In genomic region chr16:68082596-68083238, GRCh38 we compare ENCODE assay signal across 9 cellular contexts. TPM values are rescaled to one million over a fixed set of nuclear protein-coding genes. Genes with fewer than 3 reads are reported as not detected.
A peak's percentile ranks its signal among the peaks of the same experiment; 100 is the strongest.
DNase-seq lines count a peak whose midpoint lies in the region; ATAC-seq, FAIRE-seq and TF ChIP-seq lines count a peak whose summit lies in the region.
"Had no signal": no experiment of that assay in that cellular context is flagged by ENCODE, and none has a peak within 500 bp of the region (broad histone marks: within the 10 kb centered on the region; RNA-seq: fewer than 3 reads in every experiment).

No MANE protein-coding gene starts in this region.

- in situ Hi-C loops in ACHN (cut with HindIII; ENCODE audit: low pct_ligation_motif_present, low pct_unique_long_range_greater_than_20kb, low sequenced_read_pairs) = loop anchor here (25.0 kb wide), 1 partner anchor 255 kb away; no protein-coding TSS in a partner anchor
- in situ Hi-C loops in HAP-1 (cut with MboI; ENCODE audit: low sequenced_read_pairs) = no loop called here

- no peak for TF ChIP-seq RAD21 in H1 (IDR thresholded peaks at IDR 0.05 in 1 of 2, conservative IDR thresholded peaks at IDR 0.05 in 1 of 2; ENCODE audit: low read depth in 2 of 2, low read length in 2 of 2)

- H3K14ac ChIP-seq in H1 (ENCODE audit: insufficient read length) = no peak overlapping the region

- no peak for TF ChIP-seq CTCF in RWPE1 (conservative IDR thresholded peaks at IDR 0.05; ENCODE audit: low read depth)
- no peak for TF ChIP-seq CTCF in H1 (IDR thresholded peaks at IDR 0.05; ENCODE audit: control extremely low read depth in 1 of 3, insufficient read depth in 1 of 3, low read depth in 1 of 3, low read length in 3 of 3)

- H3K9ac ChIP-seq in H1 (replicated peaks in 1 of 4; ENCODE audit: extremely low read depth in 1 of 4, low read depth in 3 of 4, low read length in 3 of 4) (no peak overlapping the region), skeletal muscle tissue (ENCODE audit: low read depth in 1 of 3, low read length in 3 of 3) (peak overlapping the region in 1 of 3 donors; percentile 28)

- H2AFZ ChIP-seq in H1 (ENCODE audit: low read length) = no peak overlapping the region

- peaks cover 0 to 21% of the 10 kb centered on the region in 2 experiments; a peak in 2 of 4 replicates for H3K79me2 ChIP-seq in H1 (ENCODE audit: control insufficient read depth in 1 of 2, insufficient read depth in 2 of 2, low read length in 2 of 2)

- H2BK20ac ChIP-seq in H1 (ENCODE audit: low read length) = no peak overlapping the region

- DNase-seq in CD4-positive, alpha-beta memory T cell = no peak
- DNase-seq in RWPE1 (ENCODE audit: low spot score) = no peak
- DNase-seq in H1 (ENCODE audit: low read depth in 1 of 2, low spot score in 2 of 2) = peak in 1 of 2 experiments; percentile 37
- no peak for DNase-seq in ACHN
- no peak for DNase-seq in HAP-1 (ENCODE audit: low spot score in 2 of 2)

- H2BK12ac ChIP-seq in H1 (ENCODE audit: low read depth, low read length) = no peak overlapping the region

- H3K4me2 ChIP-seq in H1 (ENCODE audit: insufficient read depth in 1 of 2, low read depth in 2 of 2, low read length in 2 of 2) = no peak overlapping the region; a peak in 1 of 4 replicates

- peaks cover 59 to 83% (median 70%) of the 10 kb centered on the region in 4 donors for H3K4me1 Mint-ChIP-seq in CD4-positive, alpha-beta memory T cell

- H4K8ac ChIP-seq in H1 (ENCODE audit: extremely low read depth, insufficient read depth, low read length) = no peak overlapping the region

- peak overlapping the region in 5 of 8 donors; percentile 36 to 97 (median 64) for H3K4me3 Mint-ChIP-seq in CD4-positive, alpha-beta memory T cell

- H3K4ac ChIP-seq in H1 (replicated peaks; ENCODE audit: insufficient read length, low read depth, low read length) = no peak overlapping the region

- no peaks in the 10 kb centered on the region for H3K27me3 Mint-ChIP-seq in CD4-positive, alpha-beta memory T cell

- TF ChIP-seq EP300 in H1 (IDR thresholded peaks at IDR 0.05; ENCODE audit: borderline replicate concordance in 1 of 2, low read depth in 2 of 2, low read length in 2 of 2) = no peak

- H3K27me3 ChIP-seq in CD4-positive, alpha-beta memory T cell (ENCODE audit: insufficient read depth, low read length) = no peaks in the 10 kb centered on the region
- H3K27me3 ChIP-seq in H1 (replicated peaks in 1 of 4; ENCODE audit: control insufficient read depth in 3 of 4, extremely low read depth in 1 of 4, insufficient read depth in 3 of 4, low read length in 3 of 4) (no peaks in the 10 kb centered on the region), skeletal muscle tissue (ENCODE audit: control insufficient read depth in 3 of 3, insufficient read depth in 3 of 3, low read length in 3 of 3) (no peaks in the 10 kb centered on the region), HAP-1 (ENCODE audit: low read depth) (no peaks in the 10 kb centered on the region)

- H3K23me2 ChIP-seq in H1 (ENCODE audit: low read depth, low read length) = peaks cover 10% of the 10 kb centered on the region

- peaks cover 5 to 23% of the 10 kb centered on the region in 2 donors for H3K36me3 Mint-ChIP-seq in CD4-positive, alpha-beta memory T cell

- no peak overlapping the region for H3K18ac ChIP-seq in H1 (ENCODE audit: extremely low read depth, low read length)

- H4K20me1 ChIP-seq in H1 (replicated peaks in 1 of 2; ENCODE audit: control insufficient read depth in 1 of 2, insufficient read depth in 2 of 2, low read length in 2 of 2) = peaks cover under 1 to 3% of the 10 kb centered on the region in 2 experiments

- H4K91ac ChIP-seq in H1 (replicated peaks; ENCODE audit: insufficient read length, low read length) = no peak overlapping the region

- intact Hi-C loops in CD4-positive, alpha-beta memory T cell (cut with micrococcal nuclease) = no loop called here

- H3K56ac ChIP-seq in H1 (replicated peaks; ENCODE audit: insufficient read length, low read depth, low read length) = no peak overlapping the region

- peak overlapping the region; percentile 67 to 95 (median 89) for H3K27ac Mint-ChIP-seq in CD4-positive, alpha-beta memory T cell

- peaks cover 4% of the 10 kb centered on the region; the same call in 1 of the 2 replicates for H3K79me1 ChIP-seq in H1 (ENCODE audit: low read depth, low read length)

- ATAC-seq in GM21360 (IDR thresholded peaks at IDR 0.05; ENCODE audit: unreplicated experiment) (no peak), GM18907 (IDR thresholded peaks at IDR 0.05; ENCODE audit: unreplicated experiment) (no peak)

- H3K23ac ChIP-seq in H1 (ENCODE audit: insufficient read length) = no peak overlapping the region

- CTCF ChIA-PET in CD4-positive, alpha-beta memory T cell (lab: Charles Lee; ENCODE audit: partially characterized antibody) = interaction anchor here (1.5 to 6.3 kb wide), 5 partner anchors 10 to 147 kb away, joined by 3 to 83 read pairs (median 17); no protein-coding TSS in a partner anchor
- CTCF ChIA-PET in RWPE1 (lab: Yijun Ruan, JAX) (interaction anchor here (0.7 kb wide), 1 partner anchor 9 kb away, joined by 3 read pairs; no protein-coding TSS in a partner anchor), H1 (lab: Charles Lee; ENCODE audit: partially characterized antibody) (interaction anchor here (0.6 to 4.1 kb wide), 12 partner anchors 9 to 229 kb away, joined by 3 to 32 read pairs (median 4); no protein-coding TSS in a partner anchor)

- no peak overlapping the region for H2BK5ac ChIP-seq in H1 (ENCODE audit: low read depth, low read length)

- no peaks in the 10 kb centered on the region for H3K9me3 Mint-ChIP-seq in CD4-positive, alpha-beta memory T cell

- 94% methylated on average over 2 of the region's 2 CpGs; no CpG with 5 or more reads in 1 of the 2 experiments for WGBS in H1 (ENCODE audit: extremely low coverage in 1 of 2, insufficient coverage in 1 of 2, insufficient read length in 1 of 2, insufficient replicate concordance in 2 of 2, low coverage in 1 of 2, low lambda C conversion rate in 2 of 2, missing lambda C conversion rate in 1 of 2), 2 experiments

- no peak overlapping the region for H2BK120ac ChIP-seq in H1 (replicated peaks; ENCODE audit: low read depth, low read length)

- no peak overlapping the region for H3K27ac ChIP-seq in CD4-positive, alpha-beta memory T cell (ENCODE audit: low read depth, low read length)
- H3K27ac ChIP-seq in RWPE1 (peak overlapping the region; percentile 97), H1 (ENCODE audit: low read depth, low read length) (no peak overlapping the region), skeletal muscle tissue (ENCODE audit: low read depth, low read length) (peak overlapping the region; percentile 91)

- 0 out of 2 replicates have a peak overlapping the region, but pooled peaks have one; percentile 1 for H2AK5ac ChIP-seq in H1 (ENCODE audit: low read depth, low read length)

- H3K4me3 ChIP-seq in CD4-positive, alpha-beta memory T cell (ENCODE audit: low read length in 2 of 2) = no peak overlapping the region
- H3K4me3 ChIP-seq in H1 (ENCODE audit: extremely low read depth in 1 of 4, insufficient read depth in 2 of 4, low read depth in 3 of 4, low read length in 4 of 4) (no peak overlapping the region), skeletal muscle tissue (ENCODE audit: low read length in 3 of 3) (no peak overlapping the region), HAP-1 (no peak overlapping the region)

- no peak overlapping the region for H4K5ac ChIP-seq in H1 (ENCODE audit: insufficient read length, low read depth, low read length)

- no peak for FAIRE-seq in H1 (lab: Jason Lieb, UNC)
- FAIRE-seq: bronchial epithelial cell had no signal

- no peak for TF ChIP-seq POLR2A in H1 (IDR thresholded peaks at IDR 0.05; ENCODE audit: control extremely low read depth in 1 of 2, low read depth in 2 of 2, low read length in 2 of 2)

- H3K36me3 ChIP-seq in CD4-positive, alpha-beta memory T cell (ENCODE audit: insufficient read depth, low read length) = no peaks in the 10 kb centered on the region
- H3K36me3 ChIP-seq in H1 (ENCODE audit: control insufficient read depth in 2 of 4, insufficient read depth in 4 of 4, low read length in 3 of 4) (peaks cover 4 to 11% (median 6%) of the 10 kb centered on the region in 4 experiments; a peak in 5 of 8 replicates), skeletal muscle tissue (ENCODE audit: control insufficient read depth in 3 of 3, insufficient read depth in 3 of 3, low read length in 3 of 3) (peaks cover 0 to 5% (median 2%) of the 10 kb centered on the region in 3 donors), HAP-1 (replicated peaks) (peaks cover 11% of the 10 kb centered on the region; the same call in 1 of the 2 replicates)

- no peak overlapping the region for H2BK15ac ChIP-seq in H1 (ENCODE audit: low read length)

- POLR2A ChIA-PET in CD4-positive, alpha-beta memory T cell (lab: Charles Lee; ENCODE audit: partially characterized antibody) = interaction anchor here (0.5 to 16.6 kb wide), 5 partner anchors 13 to 147 kb away, joined by 3 to 474 read pairs (median 30); partner anchors contain the start of gene PSMB10
- POLR2A ChIA-PET in RWPE1 (lab: Yijun Ruan, JAX; ENCODE audit: low non-redundant PET) (no interaction called here), H1 (lab: Charles Lee; ENCODE audit: partially characterized antibody) (interaction anchor here (0.9 to 3.6 kb wide), 5 partner anchors 8 to 154 kb away, joined by 3 to 61 read pairs (median 19); partner anchors contain the start of genes DDX28, DUS2 and ESRP2)

- no peaks in the 10 kb centered on the region for H3K9me3 ChIP-seq in CD4-positive, alpha-beta memory T cell (ENCODE audit: control insufficient read depth in 1 of 2, low read length in 2 of 2)
- no peaks in the 10 kb centered on the region for H3K9me3 ChIP-seq in H1 (ENCODE audit: insufficient read depth in 2 of 2, low read depth in 1 of 2, low read length in 1 of 2)
- H3K9me3 ChIP-seq in skeletal muscle tissue (ENCODE audit: control insufficient read depth in 3 of 3, low read length in 3 of 3) = no peaks in the 10 kb centered on the region
- no peaks in the 10 kb centered on the region for H3K9me3 ChIP-seq in HAP-1

- peaks cover 80% of the 10 kb centered on the region for H3K4me1 ChIP-seq in CD4-positive, alpha-beta memory T cell (ENCODE audit: insufficient read depth, low read length)
- H3K4me1 ChIP-seq in H1 (replicated peaks in 1 of 4; ENCODE audit: control insufficient read depth in 3 of 4, insufficient read depth in 4 of 4, low read length in 3 of 4) (peaks cover 0 to 11% (median 6%) of the 10 kb centered on the region in 4 experiments; a peak in 6 of 7 replicates), skeletal muscle tissue (ENCODE audit: control insufficient read depth in 3 of 3, insufficient read depth in 3 of 3, low read length in 3 of 3) (peaks cover 54 to 63% (median 62%) of the 10 kb centered on the region in 3 donors), HAP-1 (peaks cover 13% of the 10 kb centered on the region)

RNA-seq across cellular contexts. Expression of gene NFATC3, which starts 2.5 kb away (rescaled TPM):
- 100 to 1,000 TPM; 127 to 134 TPM for total RNA-seq in CD4-positive, alpha-beta memory T cell
- polyA plus RNA-seq in CD4-positive, alpha-beta memory T cell = 10 to 100 TPM; 76.5 to 94.9 TPM
- total RNA-seq in H1 (2021; fragmentation: NEBNext Ultra II Directional; extraction: Animal tissue kit (Norgen Biotek cat#: 25700)) = 30.2 and 34.5 TPM in 2 replicates
- 12.0 and 17.6 TPM in 2 replicates for polyA plus RNA-seq in H1 (2011; rRNA removed)
- polyA plus RNA-seq in H1 (2011; cell fraction: cytosol; rRNA removed) = 12.8 TPM
- 15.0 TPM for polyA plus RNA-seq in H1 (2011; cell fraction: nucleus; rRNA removed)
- polyA plus RNA-seq in H1 (2012, experiment 1 of 2) = 10.3 to 13.5 TPM (median 10.7 TPM) in 4 replicates
- 2.0 TPM for polyA plus RNA-seq in H1 (2012, experiment 2 of 2)
- polyA plus RNA-seq in H1 (2013, experiment 1 of 2) = 16.8 TPM
- polyA plus RNA-seq in H1 (2013, experiment 2 of 2) = 17.3 TPM
- 62.0 and 80.7 TPM in 2 replicates for polyA minus RNA-seq in H1 (2011; rRNA and poly(A)+ RNA removed)
- 26.1 TPM for polyA minus RNA-seq in H1 (2011; cell fraction: cytosol; rRNA and poly(A)+ RNA removed)
- 43.2 TPM for polyA minus RNA-seq in H1 (2011; cell fraction: nucleus; rRNA and poly(A)+ RNA removed)
- total RNA-seq in skeletal muscle tissue = 29.2 TPM

RNA-seq across cellular contexts. Expression of gene DUS2, which starts 59.6 kb away (rescaled TPM):
- 10 to 100 TPM; 13.8 to 14.6 TPM for total RNA-seq in CD4-positive, alpha-beta memory T cell
- 10 to 100 TPM in 1 of 2 donors, 1 to 10 TPM in 1; 9.0 to 11.9 TPM for polyA plus RNA-seq in CD4-positive, alpha-beta memory T cell
- 24.5 and 27.0 TPM in 2 replicates for total RNA-seq in H1 (2021; fragmentation: NEBNext Ultra II Directional; extraction: Animal tissue kit (Norgen Biotek cat#: 25700))
- polyA plus RNA-seq in H1 (2011; rRNA removed) = 17.2 and 20.9 TPM in 2 replicates
- 22.2 TPM for polyA plus RNA-seq in H1 (2011; cell fraction: cytosol; rRNA removed)
- 35.4 TPM for polyA plus RNA-seq in H1 (2011; cell fraction: nucleus; rRNA removed)
- polyA plus RNA-seq in H1 (2012, experiment 1 of 2) = 15.5 to 20.7 TPM (median 20.4 TPM) in 4 replicates
- 12.7 TPM for polyA plus RNA-seq in H1 (2012, experiment 2 of 2)
- 12.3 TPM for polyA plus RNA-seq in H1 (2013, experiment 1 of 2)
- polyA plus RNA-seq in H1 (2013, experiment 2 of 2) = 10.4 TPM
- 24.0 and 31.2 TPM in 2 replicates for polyA minus RNA-seq in H1 (2011; rRNA and poly(A)+ RNA removed)
- polyA minus RNA-seq in H1 (2011; cell fraction: cytosol; rRNA and poly(A)+ RNA removed) = 17.2 TPM
- polyA minus RNA-seq in H1 (2011; cell fraction: nucleus; rRNA and poly(A)+ RNA removed) = 27.8 TPM
- total RNA-seq in skeletal muscle tissue = 15.1 TPM

RNA-seq across cellular contexts. Expression of gene DDX28, which starts 59.7 kb away (rescaled TPM):
- total RNA-seq in CD4-positive, alpha-beta memory T cell = 10 to 100 TPM; 16.1 to 17.0 TPM
- polyA plus RNA-seq in CD4-positive, alpha-beta memory T cell = 10 to 100 TPM; 36.0 to 55.8 TPM
- 16.8 and 17.2 TPM in 2 replicates for total RNA-seq in H1 (2021; fragmentation: NEBNext Ultra II Directional; extraction: Animal tissue kit (Norgen Biotek cat#: 25700))
- polyA plus RNA-seq in H1 (2011; rRNA removed) = 28.1 and 30.3 TPM in 2 replicates
- polyA plus RNA-seq in H1 (2011; cell fraction: cytosol; rRNA removed) = 27.4 TPM
- polyA plus RNA-seq in H1 (2011; cell fraction: nucleus; rRNA removed) = 25.0 TPM
- polyA plus RNA-seq in H1 (2012, experiment 1 of 2) = 13.7 to 19.1 TPM (median 17.3 TPM) in 4 replicates
- 21.1 TPM for polyA plus RNA-seq in H1 (2012, experiment 2 of 2)
- 12.0 TPM for polyA plus RNA-seq in H1 (2013, experiment 1 of 2)
- 10.7 TPM for polyA plus RNA-seq in H1 (2013, experiment 2 of 2)
- 24.2 and 24.9 TPM in 2 replicates for polyA minus RNA-seq in H1 (2011; rRNA and poly(A)+ RNA removed)
- 13.0 TPM for polyA minus RNA-seq in H1 (2011; cell fraction: cytosol; rRNA and poly(A)+ RNA removed)
- polyA minus RNA-seq in H1 (2011; cell fraction: nucleus; rRNA and poly(A)+ RNA removed) = 34.5 TPM
- total RNA-seq in skeletal muscle tissue = 14.1 TPM

Comparison
In these comparisons a context has a peak if more than half of its experiments do, and no peak if none do; other contexts are left out.
1. H3K27ac ChIP-seq: peak in RWPE1 (single experiment) and skeletal muscle tissue (single experiment); none in CD4-positive, alpha-beta memory T cell (single experiment) and H1 (single experiment).